ENCODE assay signal across 27 cellular contexts in genomic region chr2:238167344-238167715, GRCh38. TPM values are rescaled to one million over a fixed set of nuclear protein-coding genes. Genes with fewer than 3 reads are reported as not detected.
DNase-seq lines count a peak whose midpoint lies in the region; ATAC-seq, FAIRE-seq and TF ChIP-seq lines count a peak whose summit lies in the region.
"Had no signal": no experiment of that assay in that cellular context is flagged by ENCODE, and none has a peak within 500 bp of the region (broad histone marks: within the 10 kb centered on the region; RNA-seq: fewer than 3 reads in every experiment).

No MANE protein-coding gene starts in this region.

- CTCF ChIA-PET in A549 (lab: Yijun Ruan, JAX): interaction anchor here (1.0 kb wide), 1 partner anchor 96 kb away, joined by 3 read pairs; no protein-coding TSS in a partner anchor

- H3K27ac ChIP-seq in A549 (peak overlapping the region; percentile 15 to 88; a peak in 4 of 6 replicates), GM23248 (0 out of 2 replicates have a peak overlapping the region, but pooled peaks have one; percentile 96), astrocyte (ENCODE audit: low read depth, low read length) (no peak overlapping the region), neuronal stem cell (replicated peaks; ENCODE audit: low read length) (no peak overlapping the region)
- H3K27ac ChIP-seq: suprapubic skin had no signal

- no peak overlapping the region for H3K4ac ChIP-seq in neuronal stem cell (ENCODE audit: low read length)

- no peak for TF ChIP-seq RAD21 in A549 (conservative IDR thresholded peaks at IDR 0.05 in 1 of 2, IDR thresholded peaks at IDR 0.05 in 1 of 2)

- no peak for ATAC-seq in A549
- ATAC-seq: mucosa of descending colon had no signal

- POLR2A ChIA-PET in A549 (lab: Yijun Ruan, JAX): interaction anchor here (0.7 kb wide), 1 partner anchor 73 kb away, joined by 3 read pairs; the partner anchor contains the start of gene HES6

- peaks cover 21% of the 10 kb centered on the region for H3K36me3 Mint-ChIP-seq in astrocyte (ENCODE audit: low read depth, unreplicated experiment)

- H4K8ac ChIP-seq in neuronal stem cell (ENCODE audit: low read depth, low read length): no peak overlapping the region

- H4K20me1 ChIP-seq in GM23248 (ENCODE audit: insufficient read depth) (no peaks in the 10 kb centered on the region), astrocyte (ENCODE audit: insufficient read depth, low read length) (no peaks in the 10 kb centered on the region)

- TF ChIP-seq CTCF in A549 (IDR thresholded peaks at IDR 0.05): no peak
- no peak for TF ChIP-seq CTCF in astrocyte (IDR thresholded peaks at IDR 0.05; ENCODE audit: insufficient read depth, low read depth, low read length)

- H3K36me3 ChIP-seq in GM23248 (ENCODE audit: low read depth) (peaks cover 4% of the 10 kb centered on the region; the same call in 1 of the 2 replicates), astrocyte (ENCODE audit: insufficient read depth, low read length) (peaks cover 10% of the 10 kb centered on the region), neuronal stem cell (replicated peaks in 1 of 2; ENCODE audit: control insufficient read depth in 2 of 2, insufficient read depth in 2 of 2, low read length in 2 of 2) (peaks cover 22 to 52% of the 10 kb centered on the region in 2 donors)
- H3K36me3 ChIP-seq: breast epithelium had no signal

- in situ Hi-C loops in GM23248 (cut with MboI): no loop called here

- peak overlapping the region; percentile 77 for H3K23ac ChIP-seq in neuronal stem cell (ENCODE audit: low read depth, low read length, poor library complexity)

- H3F3A ChIP-seq in GM23248 (ENCODE audit: insufficient read depth): peaks cover 41% of the 10 kb centered on the region

- TF ChIP-seq EP300 in A549 (IDR thresholded peaks at IDR 0.05): no peak

- H4K91ac ChIP-seq in neuronal stem cell (ENCODE audit: low read depth, low read length, poor library complexity): no peak overlapping the region

- H3K27me3 ChIP-seq in GM23248 (replicated peaks; ENCODE audit: insufficient read depth) (no peaks in the 10 kb centered on the region), astrocyte (ENCODE audit: insufficient read depth, low read length) (no peaks in the 10 kb centered on the region), neuronal stem cell (ENCODE audit: control insufficient read depth in 3 of 3, insufficient read depth in 3 of 3, low read depth in 1 of 3, low read length in 3 of 3) (peaks cover 0 to 27% (median 14%) of the 10 kb centered on the region in 3 experiments)

- H2BK120ac ChIP-seq in neuronal stem cell (ENCODE audit: low read depth, low read length): no peak overlapping the region

- FAIRE-seq in A549 (lab: Jason Lieb, UNC) (no peak), astrocyte (lab: Jason Lieb, UNC) (no peak)
- FAIRE-seq: colon, GM12891, small intestine had no signal

- H2BK15ac ChIP-seq in neuronal stem cell (ENCODE audit: low read length): no peak overlapping the region

- H3K14ac ChIP-seq in neuronal stem cell (ENCODE audit: low read length): peak overlapping the region; percentile 14

- H2BK5ac ChIP-seq in neuronal stem cell (ENCODE audit: low read length): no peak overlapping the region

- peaks cover 13% of the 10 kb centered on the region for H3K27me3 Mint-ChIP-seq in astrocyte (ENCODE audit: low read depth, unreplicated experiment)

- H3K4me3 Mint-ChIP-seq in astrocyte (ENCODE audit: unreplicated experiment): peak overlapping the region; percentile 40
- H3K4me3 Mint-ChIP-seq: activated naive CD4-positive, alpha-beta T cell treated with anti-CD3 and anti-CD28 coated beads, Interleukin-2, amount 50 U/mL, for 24 hours; nephron had no signal

- H3K79me2 ChIP-seq in GM23248 (ENCODE audit: insufficient read depth): peaks cover 10% of the 10 kb centered on the region; the same call in 1 of the 2 replicates
- H3K79me2 ChIP-seq in astrocyte (ENCODE audit: insufficient read depth, low read length): peaks cover 5% of the 10 kb centered on the region

- H3K4me3 ChIP-seq in A549 (no peak overlapping the region), GM23248 (no peak overlapping the region), astrocyte (ENCODE audit: insufficient read depth, low read depth, low read length) (no peak overlapping the region), neuronal stem cell (ENCODE audit: low read length in 2 of 2) (no peak overlapping the region)
- H3K4me3 ChIP-seq: breast epithelium, mucosa of descending colon, suprapubic skin had no signal

- 96% methylated on average over 7 of the region's 7 CpGs for WGBS in A549 (ENCODE audit: missing lambda C conversion rate)
- WGBS in GM23248 (ENCODE audit: low coverage in 1 of 2, low lambda C conversion rate in 2 of 2, missing lambda C conversion rate in 2 of 2), 2 experiments: 85 to 91% methylated on average over 7 of the region's 7 CpGs
- no CpG with 5 or more reads among the region's 7 CpGs for WGBS in neuronal stem cell (ENCODE audit: extremely low coverage in 2 of 2, insufficient read length in 2 of 2, insufficient replicate concordance in 1 of 2), 2 donors

- TF ChIP-seq POLR2A in A549 (IDR thresholded peaks at IDR 0.05; ENCODE audit: low read length): no peak

- H3K9me3 Mint-ChIP-seq in astrocyte (ENCODE audit: unreplicated experiment): no peaks in the 10 kb centered on the region
- H3K9me3 Mint-ChIP-seq: activated naive CD4-positive, alpha-beta T cell treated with anti-CD3 and anti-CD28 coated beads, Interleukin-2, amount 50 U/mL, for 24 hours; nephron had no signal

- no peak for DNase-seq in A549 (ENCODE audit: low read depth in 1 of 2, low spot score in 1 of 2)
- no peak for DNase-seq in GM23248
- no peak for DNase-seq in astrocyte (ENCODE audit: low read depth)
- DNase-seq in neuronal stem cell (ENCODE audit: low spot score): no peak
- DNase-seq in activated CD8-positive, alpha-beta memory T cell treated with anti-CD3 and anti-CD28 coated beads, Interleukin-2, amount 50 U/mL, for 4 hours: no peak
- DNase-seq in NCI-H146 (lab: John Stamatoyannopoulos, UW): no peak
- DNase-seq in NCI-H2081 (lab: John Stamatoyannopoulos, UW): no peak
- DNase-seq: activated CD4-positive, alpha-beta T cell treated with anti-CD3 and anti-CD28 coated beads, Interleukin-2, amount 50 U/mL, for 48 hours; activated CD8-positive, alpha-beta memory T cell treated with anti-CD3 and anti-CD28 coated beads, Interleukin-2, amount 50 U/mL, for 48 hours; amniotic stem cell; DMS153; hippocampal formation; MV-4-11; NCI-H1436; NCI-H2107; NCI-H774; small intestine; stimulated activated naive CD4-positive, alpha-beta T cell had no signal

- no peak overlapping the region for H2AK5ac ChIP-seq in neuronal stem cell (ENCODE audit: low read depth, low read length)

- peaks cover 26% of the 10 kb centered on the region for H3K4me1 Mint-ChIP-seq in astrocyte (ENCODE audit: low read depth, unreplicated experiment)
- H3K4me1 Mint-ChIP-seq: activated naive CD4-positive, alpha-beta T cell treated with anti-CD3 and anti-CD28 coated beads, Interleukin-2, amount 50 U/mL, for 24 hours had no signal

- peaks cover 38% of the 10 kb centered on the region for H3K4me1 ChIP-seq in A549
- peaks cover 40% of the 10 kb centered on the region for H3K4me1 ChIP-seq in GM23248 (ENCODE audit: insufficient read depth)
- H3K4me1 ChIP-seq in astrocyte (ENCODE audit: insufficient read depth, low read length): peaks cover 53% of the 10 kb centered on the region
- no peaks in the 10 kb centered on the region for H3K4me1 ChIP-seq in neuronal stem cell (ENCODE audit: control insufficient read depth in 2 of 2, insufficient read depth in 1 of 2, low read depth in 1 of 2, low read length in 2 of 2)
- H3K4me1 ChIP-seq: breast epithelium had no signal

- no peaks in the 10 kb centered on the region for H3K9me2 ChIP-seq in GM23248 (ENCODE audit: insufficient read depth)

- H3K18ac ChIP-seq in neuronal stem cell (ENCODE audit: low read length): no peak overlapping the region

- H3K9ac ChIP-seq in GM23248: no peak overlapping the region
- H3K9ac ChIP-seq in astrocyte (ENCODE audit: low read length): no peak overlapping the region
- peak overlapping the region; percentile 38 for H3K9ac ChIP-seq in neuronal stem cell (ENCODE audit: low read depth, low read length, poor library complexity)

- H3K79me1 ChIP-seq in neuronal stem cell (ENCODE audit: low read depth, low read length): no peaks in the 10 kb centered on the region

- H3K4me2 ChIP-seq in A549 (no peak overlapping the region), GM23248 (ENCODE audit: unreplicated experiment) (no peak overlapping the region), astrocyte (ENCODE audit: low read length) (no peak overlapping the region), neuronal stem cell (ENCODE audit: insufficient read depth, low read length, poor library complexity, severe bottlenecking) (no peak overlapping the region)

- no peaks in the 10 kb centered on the region for H3K9me3 ChIP-seq in A549
- no peaks in the 10 kb centered on the region for H3K9me3 ChIP-seq in GM23248 (ENCODE audit: low read depth)
- no peaks in the 10 kb centered on the region for H3K9me3 ChIP-seq in astrocyte (ENCODE audit: insufficient read depth, low read depth, low read length)
- H3K9me3 ChIP-seq in neuronal stem cell (replicated peaks in 1 of 2; ENCODE audit: control insufficient read depth in 2 of 2, insufficient read depth in 1 of 2, low read depth in 1 of 2, low read length in 2 of 2): no peaks in the 10 kb centered on the region
- H3K9me3 ChIP-seq: breast epithelium, mucosa of descending colon, suprapubic skin had no signal

- H2AFZ ChIP-seq in GM23248 (no peak overlapping the region), astrocyte (ENCODE audit: low read depth, low read length) (no peak overlapping the region), neuronal stem cell (ENCODE audit: low read length) (no peak overlapping the region)

- H3K27ac Mint-ChIP-seq in astrocyte (ENCODE audit: unreplicated experiment): peak overlapping the region; percentile 58
- H3K27ac Mint-ChIP-seq: activated naive CD4-positive, alpha-beta T cell treated with anti-CD3 and anti-CD28 coated beads, Interleukin-2, amount 50 U/mL, for 24 hours; nephron had no signal

- H2BK12ac ChIP-seq in neuronal stem cell (ENCODE audit: low read length): no peak overlapping the region

RNA-seq across cellular contexts. Expression of gene ERFE, which starts 8.6 kb away (rescaled TPM):
- polyA plus RNA-seq in A549 (2011; rRNA removed) (2.6 and 3.7 TPM in 2 replicates), A549 (2017; fragmentation: RNase III; extraction: RNeasy Plus Mini Kit Qiagen cat#74134 plus additional on column Dnase treatment) (2.0 to 3.6 TPM (median 2.6 TPM) in 3 replicates), GM23248 (2016; fragmentation: Nextera tagmentation; extraction: Ambion mirVana) (0.41 and 0.79 TPM in 2 replicates)
- polyA plus RNA-seq in A549 (2012; cell fraction: cytosol; rRNA removed): 4.6 and 6.8 TPM in 2 replicates
- polyA plus RNA-seq in A549 (2012; cell fraction: nucleus; rRNA removed): 11.7 and 15.4 TPM in 2 replicates
- polyA minus RNA-seq in A549 (2011; rRNA and poly(A)+ RNA removed): 1.7 and 2.4 TPM in 2 replicates
- 0.51 and 0.86 TPM in 2 replicates for total RNA-seq in GM23248 (2014; rRNA removed; shearing (Covaris generic))
- 0.60 and 1.4 TPM in 2 replicates for total RNA-seq in astrocyte
- polyA plus RNA-seq in neuronal stem cell (2013, experiment 1 of 2): 0.43 TPM
- polyA plus RNA-seq in neuronal stem cell (2013, experiment 2 of 2): 0.37 TPM
- total RNA-seq: lung microvascular endothelial cell; suprapubic skin; T-helper 1 cell treated with Interleukin-12 subunit alpha and Interleukin-12 subunit beta and Interleukin-4 antibody, amounts not matched to agents 30 ng/mL and 1 ng/mL, for 36 hours had no signal

RNA-seq across cellular contexts. Expression of gene KLHL30, which starts 28.9 kb away (rescaled TPM):
- 0.04 TPM in 1 of 2 replicates, not detected in the other for polyA plus RNA-seq in A549 (2011; rRNA removed)
- polyA plus RNA-seq in A549 (2012; cell fraction: cytosol; rRNA removed): 0.01 TPM in 1 of 2 replicates, not detected in the other
- polyA plus RNA-seq in A549 (2012; cell fraction: nucleus; rRNA removed): 0.05 and 0.07 TPM in 2 replicates
- polyA plus RNA-seq in A549 (2017; fragmentation: RNase III; extraction: RNeasy Plus Mini Kit Qiagen cat#74134 plus additional on column Dnase treatment): 0.03 to 0.04 TPM (median 0.03 TPM) in 3 replicates
- polyA minus RNA-seq in A549 (2011; rRNA and poly(A)+ RNA removed): 0.08 TPM in 1 of 2 replicates, not detected in the other
- 0.11 TPM in 1 of 2 replicates, not detected in the other for total RNA-seq in GM23248 (2014; rRNA removed; shearing (Covaris generic))
- polyA plus RNA-seq in GM23248 (2016; fragmentation: Nextera tagmentation; extraction: Ambion mirVana): 0.05 TPM in 1 of 2 replicates, not detected in the other
- 0.53 and 0.59 TPM in 2 replicates for total RNA-seq in astrocyte
- 0.06 TPM for polyA plus RNA-seq in neuronal stem cell (2013, experiment 1 of 2)
- 0.07 TPM for polyA plus RNA-seq in neuronal stem cell (2013, experiment 2 of 2)
- total RNA-seq: lung microvascular endothelial cell; T-helper 1 cell treated with Interleukin-12 subunit alpha and Interleukin-12 subunit beta and Interleukin-4 antibody, amounts not matched to agents 30 ng/mL and 1 ng/mL, for 36 hours had no signal

RNA-seq across cellular contexts. Expression of gene ILKAP, which starts 36.2 kb away (rescaled TPM):
- polyA plus RNA-seq in A549 (2011; rRNA removed): 27.7 and 41.4 TPM in 2 replicates
- 58.4 and 63.6 TPM in 2 replicates for polyA plus RNA-seq in A549 (2012; cell fraction: cytosol; rRNA removed)
- 74.5 and 93.4 TPM in 2 replicates for polyA plus RNA-seq in A549 (2012; cell fraction: nucleus; rRNA removed)
- 36.3 to 38.4 TPM (median 38.2 TPM) in 3 replicates for polyA plus RNA-seq in A549 (2017; fragmentation: RNase III; extraction: RNeasy Plus Mini Kit Qiagen cat#74134 plus additional on column Dnase treatment)
- 20.1 and 20.3 TPM in 2 replicates for polyA minus RNA-seq in A549 (2011; rRNA and poly(A)+ RNA removed)
- 6.3 and 11.9 TPM in 2 replicates for total RNA-seq in GM23248 (2014; rRNA removed; shearing (Covaris generic))
- polyA plus RNA-seq in GM23248 (2016; fragmentation: Nextera tagmentation; extraction: Ambion mirVana): 34.1 and 35.0 TPM in 2 replicates
- 32.3 and 35.2 TPM in 2 replicates for total RNA-seq in astrocyte
- 21.1 TPM for polyA plus RNA-seq in neuronal stem cell (2013, experiment 1 of 2)
- 19.3 TPM for polyA plus RNA-seq in neuronal stem cell (2013, experiment 2 of 2)

Comparison
In these comparisons a context has a peak if more than half of its experiments do, and no peak if none do; other contexts are left out.
1. H3K27ac ChIP-seq: peak in A549 (2 of 2) and GM23248 (single experiment); none in astrocyte (single experiment) and neuronal stem cell (single experiment).